8 cellular contexts compared by ENCODE assay signal in the genomic region with DNA sequence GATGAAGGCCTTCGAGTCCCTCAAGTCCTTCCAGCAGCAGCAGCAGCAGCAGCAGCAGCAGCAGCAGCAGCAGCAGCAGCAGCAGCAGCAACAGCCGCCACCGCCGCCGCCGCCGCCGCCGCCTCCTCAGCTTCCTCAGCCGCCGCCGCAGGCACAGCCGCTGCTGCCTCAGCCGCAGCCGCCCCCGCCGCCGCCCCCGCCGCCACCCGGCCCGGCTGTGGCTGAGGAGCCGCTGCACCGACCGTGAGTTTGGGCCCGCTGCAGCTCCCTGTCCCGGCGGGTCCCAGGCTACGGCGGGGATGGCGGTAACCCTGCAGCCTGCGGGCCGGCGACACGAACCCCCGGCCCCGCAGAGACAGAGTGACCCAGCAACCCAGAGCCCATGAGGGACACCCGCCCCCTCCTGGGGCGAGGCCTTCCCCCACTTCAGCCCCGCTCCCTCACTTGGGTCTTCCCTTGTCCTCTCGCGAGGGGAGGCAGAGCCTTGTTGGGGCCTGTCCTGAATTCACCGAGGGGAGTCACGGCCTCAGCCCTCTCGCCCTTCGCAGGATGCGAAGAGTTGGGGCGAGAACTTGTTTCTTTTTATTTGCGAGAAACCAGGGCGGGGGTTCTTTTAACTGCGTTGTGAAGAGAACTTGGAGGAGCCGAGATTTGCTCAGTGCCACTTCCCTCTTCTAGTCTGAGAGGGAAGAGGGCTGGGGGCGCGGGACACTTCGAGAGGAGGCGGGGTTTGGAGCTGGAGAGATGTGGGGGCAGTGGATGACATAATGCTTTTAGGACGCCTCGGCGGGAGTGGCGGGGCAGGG. TPM values are rescaled to one million over a fixed set of nuclear protein-coding genes. Genes with fewer than 3 reads are reported as not detected.
DNase-seq lines count a peak whose midpoint lies in the region; ATAC-seq and FAIRE-seq lines count a peak whose summit lies in the region.

No MANE protein-coding gene starts in this region.

- H3K27ac ChIP-seq in small intestine (ENCODE audit: low read depth in 1 of 2, low read length in 1 of 2), result peak overlapping the region; percentile 83 to 87

- FAIRE-seq in small intestine (lab: Jason Lieb, UNC), result no peak

- no peaks in the 10 kb centered on the region for H3K36me3 ChIP-seq in small intestine (ENCODE audit: control insufficient read depth in 2 of 2, insufficient read depth in 2 of 2, low read length in 2 of 2)

- H3K27me3 ChIP-seq in small intestine (ENCODE audit: control insufficient read depth in 2 of 2, insufficient read depth in 2 of 2, low read length in 2 of 2), result no peaks in the 10 kb centered on the region

- 0 to 1% (median 0%) methylated on average over 24 to 60 of the region's 60 CpGs for WGBS in small intestine, 3 donors

- H3K9me3 ChIP-seq in small intestine (ENCODE audit: control insufficient read depth, low read depth), result no peaks in the 10 kb centered on the region

- DNase-seq in CD1c-positive myeloid dendritic cell (ENCODE audit: extremely low spot score), result peak; percentile 95
- DNase-seq in NCI-H128 (lab: John Stamatoyannopoulos, UW; ENCODE audit: unreplicated experiment), result peak; percentile 18
- DNase-seq in T-helper 9 cell, result peak; percentile 33
- DNase-seq in brain pericyte (ENCODE audit: low read depth, low spot score), result peak; percentile 15
- DNase-seq in iPS-NIHi7 (ENCODE audit: extremely low spot score), result peak; percentile 78
- DNase-seq in small intestine, result peak; percentile 61

- ATAC-seq in GM21717 (IDR thresholded peaks at IDR 0.05; ENCODE audit: unreplicated experiment) (peak; percentile 22), GM18868 (IDR thresholded peaks at IDR 0.05; ENCODE audit: unreplicated experiment) (no peak)

- H3K4me1 ChIP-seq in small intestine (ENCODE audit: control insufficient read depth in 2 of 2, insufficient read depth in 1 of 2, low read depth in 1 of 2, low read length in 1 of 2), result peaks cover 4 to 5% of the 10 kb centered on the region in 2 donors

- H3K4me3 ChIP-seq in small intestine (ENCODE audit: low read depth in 1 of 2, low read length in 2 of 2), result peak overlapping the region; percentile 84 to 86

RNA-seq across cellular contexts. Expression of gene HTT, which starts 0.6 kb away (rescaled TPM):
- polyA plus RNA-seq in small intestine, result 10 to 100 TPM; 10.3 to 18.9 (median 10.8) TPM

RNA-seq across cellular contexts. Expression of gene HTT-AS, which starts 0.7 kb away (rescaled TPM):
- not detected for polyA plus RNA-seq in small intestine

Comparison
In these comparisons a context has a peak if more than half of its experiments do, and no peak if none do; other contexts are left out.
1. DNase-seq: peak in every context shown above with its lines; median percentile 95 in CD1c-positive myeloid dendritic cell; 78 in iPS-NIHi7; 61 in small intestine; 33 in T-helper 9 cell; 18 in NCI-H128; 15 in brain pericyte.